In genomic region chr3:132136902-132137301, GRCh38 we compare ENCODE assay signal across 1 cellular context.
TF ChIP-seq lines count a peak whose summit lies in the region.

No MANE protein-coding gene starts in this region.

TF ChIP-seq in H1, 55 proteins besides CTCF, POLR2A, EP300 and RAD21:
- 0 out of 2 replicates have a peak, but pooled peaks have one; percentile 20 for TF ChIP-seq TAF1 (IDR thresholded peaks at IDR 0.05; ENCODE audit: low read depth, low read length)
TF ChIP-seq in H1: peak in this region for 1; not testable (repeated sequence) for 54.
